In the genomic region with DNA sequence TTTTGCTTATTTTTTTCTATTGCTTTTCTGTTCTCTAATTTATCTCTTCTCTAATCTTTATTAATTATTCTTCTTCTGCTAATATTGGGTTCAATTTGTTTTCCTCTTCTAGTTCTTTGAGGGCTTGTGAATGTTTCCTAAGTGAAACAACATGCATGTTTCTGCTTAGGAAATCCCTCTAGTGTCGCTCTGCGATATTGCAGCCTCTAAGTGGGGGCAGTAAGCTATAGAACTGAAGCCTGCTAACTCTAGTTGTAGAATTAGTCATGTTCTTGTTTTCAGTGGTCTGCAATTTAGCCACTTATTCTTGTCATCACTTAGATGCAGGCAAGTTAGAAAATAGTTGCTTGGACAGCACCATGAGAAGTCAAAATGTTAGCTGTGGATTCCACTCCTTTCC, we compare ENCODE assay signal across 9 cellular contexts.
DNase-seq lines count a peak whose midpoint lies in the region; ATAC-seq, FAIRE-seq and TF ChIP-seq lines count a peak whose summit lies in the region.
"Had no signal": no experiment of that assay in that cellular context is flagged by ENCODE, and none has a peak within 500 bp of the region (broad histone marks: within the 10 kb centered on the region; RNA-seq: fewer than 3 reads in every experiment).

No MANE protein-coding gene starts in this region.

- H3K36me3 ChIP-seq in SU-DHL-6 (ENCODE audit: low read length) (no peaks in the 10 kb centered on the region), kidney (ENCODE audit: control insufficient read depth in 1 of 2, insufficient read depth in 2 of 2, low read length in 2 of 2) (no peaks in the 10 kb centered on the region)

- H2AFZ ChIP-seq in SU-DHL-6 (ENCODE audit: low read depth, low read length, severe bottlenecking) = no peak overlapping the region

- no peaks in the 10 kb centered on the region for H3K79me2 ChIP-seq in SU-DHL-6 (ENCODE audit: insufficient read depth, low read length)

- no peaks in the 10 kb centered on the region for H3K9me2 ChIP-seq in SU-DHL-6 (replicated peaks; ENCODE audit: insufficient read depth, low read length)

- no peak overlapping the region for H3K27ac Mint-ChIP-seq in CD4-positive, alpha-beta T cell
- H3K27ac Mint-ChIP-seq: stimulated activated naive CD8-positive, alpha-beta T cell treated with anti-CD3 and anti-CD28 coated beads, Interleukin-15, amount 100 ng/mL, for 72 hours had no signal

- no peak for TF ChIP-seq POLR2A in GM12891 (IDR thresholded peaks at IDR 0.05; ENCODE audit: low read depth, low read length)

- no peaks in the 10 kb centered on the region for H4K20me1 ChIP-seq in SU-DHL-6 (ENCODE audit: low read depth, low read length)

- no peaks in the 10 kb centered on the region for H3K27me3 ChIP-seq in CD4-positive, alpha-beta T cell (ENCODE audit: control insufficient read depth, insufficient read depth, low read length)
- H3K27me3 ChIP-seq in SU-DHL-6 (ENCODE audit: low read length) = no peaks in the 10 kb centered on the region

- H3K4me3 Mint-ChIP-seq in CD4-positive, alpha-beta T cell = no peak overlapping the region
- H3K4me3 Mint-ChIP-seq: stimulated activated naive CD8-positive, alpha-beta T cell treated with anti-CD3 and anti-CD28 coated beads, Interleukin-15, amount 100 ng/mL, for 72 hours had no signal

- no peak overlapping the region for H3K27ac ChIP-seq in CD4-positive, alpha-beta T cell (ENCODE audit: low read depth, low read length)
- no peak overlapping the region for H3K27ac ChIP-seq in SU-DHL-6 (ENCODE audit: low read depth, low read length)
- H3K27ac ChIP-seq in kidney (ENCODE audit: low read depth in 2 of 2, low read length in 2 of 2) = no peak overlapping the region

- CTCF ChIA-PET in CD4-positive, alpha-beta T cell (lab: Charles Lee) = interaction anchor here (1.8 kb wide), 1 partner anchor 17 kb away, joined by 5 read pairs; no protein-coding TSS in a partner anchor

- H3K9me3 Mint-ChIP-seq in CD4-positive, alpha-beta T cell = no peaks in the 10 kb centered on the region
- H3K9me3 Mint-ChIP-seq: stimulated activated naive CD8-positive, alpha-beta T cell treated with anti-CD3 and anti-CD28 coated beads, Interleukin-15, amount 100 ng/mL, for 72 hours had no signal

- ATAC-seq in CD4-positive, alpha-beta T cell (ENCODE audit: poor library complexity) = no peak
- peak; percentile 91 for ATAC-seq in HG03159 (IDR thresholded peaks at IDR 0.05; ENCODE audit: unreplicated experiment)
- ATAC-seq: stimulated activated naive CD8-positive, alpha-beta T cell treated with anti-CD3 and anti-CD28 coated beads, Interleukin-15, amount 100 ng/mL, for 72 hours had no signal

- FAIRE-seq in GM12891 (lab: Jason Lieb, UNC) (peak; percentile 94), kidney (lab: Jason Lieb, UNC) (no peak)

- DNase-seq in CD4-positive, alpha-beta T cell = peak in 2 of 10 experiments; percentile 0 to 2
- DNase-seq in GM12891 (ENCODE audit: insufficient read length, low spot score) (no peak), kidney (no peak), NCI-H1930 (lab: John Stamatoyannopoulos, UW) (no peak), middle frontal gyrus (ENCODE audit: extremely low spot score, low spot score) (no peak)
- DNase-seq in activated effector memory CD4-positive, alpha-beta T cell treated with Interleukin-2 at 50 U/mL for 16 hours = no peak

- POLR2A ChIA-PET in CD4-positive, alpha-beta T cell (lab: Charles Lee) = no interaction called here

- H3K36me3 Mint-ChIP-seq in CD4-positive, alpha-beta T cell (ENCODE audit: low read depth) = no peaks in the 10 kb centered on the region

- peak; percentile 22 for TF ChIP-seq CTCF in CD4-positive, alpha-beta T cell (IDR thresholded peaks at IDR 0.05)
- TF ChIP-seq CTCF in SU-DHL-6 (IDR thresholded peaks at IDR 0.05; ENCODE audit: insufficient read depth, low read length, poor library complexity, severe bottlenecking) (peak; percentile 30), kidney (IDR thresholded peaks at IDR 0.05; ENCODE audit: borderline replicate concordance, extremely low read depth, insufficient read depth) (peak; percentile 26)

- no peak overlapping the region for H3K9ac ChIP-seq in SU-DHL-6 (ENCODE audit: low read length)
- no peak overlapping the region for H3K9ac ChIP-seq in kidney (ENCODE audit: low read length in 2 of 2)

- no peak overlapping the region for H3K4me2 ChIP-seq in SU-DHL-6 (ENCODE audit: low read depth, low read length, poor library complexity, severe bottlenecking)

- H3K27me3 Mint-ChIP-seq in CD4-positive, alpha-beta T cell = no peaks in the 10 kb centered on the region
- H3K27me3 Mint-ChIP-seq: stimulated activated naive CD8-positive, alpha-beta T cell treated with anti-CD3 and anti-CD28 coated beads, Interleukin-15, amount 100 ng/mL, for 72 hours had no signal

- H3K4me1 Mint-ChIP-seq in CD4-positive, alpha-beta T cell (ENCODE audit: low read depth) = no peaks in the 10 kb centered on the region
- H3K4me1 Mint-ChIP-seq: stimulated activated naive CD8-positive, alpha-beta T cell treated with anti-CD3 and anti-CD28 coated beads, Interleukin-15, amount 100 ng/mL, for 72 hours had no signal

- no peak overlapping the region for H3K4me3 ChIP-seq in SU-DHL-6 (ENCODE audit: insufficient read depth, low read length, poor library complexity, severe bottlenecking)
- no peak overlapping the region for H3K4me3 ChIP-seq in kidney (ENCODE audit: low read length in 2 of 2)

- intact Hi-C loops in CD4-positive, alpha-beta T cell (cut with DNase I, micrococcal nuclease) = no loop called here
- intact Hi-C loops in kidney (cut with DNase I) = no loop called here

- no peaks in the 10 kb centered on the region for H3K4me1 ChIP-seq in kidney (ENCODE audit: control insufficient read depth in 1 of 2, insufficient read depth in 1 of 2, low read depth in 1 of 2, low read length in 2 of 2)

- no peaks in the 10 kb centered on the region for H3K9me3 ChIP-seq in CD4-positive, alpha-beta T cell (ENCODE audit: control insufficient read depth, low read length)
- H3K9me3 ChIP-seq in SU-DHL-6 (ENCODE audit: insufficient read depth, low read length) (no peaks in the 10 kb centered on the region), kidney (ENCODE audit: control insufficient read depth in 1 of 2, low read length in 2 of 2) (no peaks in the 10 kb centered on the region)

- H3F3A ChIP-seq in SU-DHL-6 (ENCODE audit: insufficient read depth) = no peaks in the 10 kb centered on the region

TF ChIP-seq in GM12891, 5 proteins besides CTCF, POLR2A, EP300 and RAD21:
- TF ChIP-seq POLR2AphosphoS5 (IDR thresholded peaks at IDR 0.05; ENCODE audit: low read depth, low read length) (no peak), PAX5 (IDR thresholded peaks at IDR 0.05; ENCODE audit: insufficient read depth, low read length, severe bottlenecking) (no peak), POU2F2 (IDR thresholded peaks at IDR 0.05; ENCODE audit: low read depth, low read length) (no peak), SPI1 (IDR thresholded peaks at IDR 0.05; ENCODE audit: low read depth, low read length) (no peak), TAF1 (IDR thresholded peaks at IDR 0.05; ENCODE audit: low read depth, low read length) (no peak)
TF ChIP-seq in GM12891: peak in this region for 0.
